ENCODE assay signal across 8 cellular contexts in genomic region chr20:3767434-3768341, GRCh38. TPM values are rescaled to one million over a fixed set of nuclear protein-coding genes. Genes with fewer than 3 reads are reported as not detected.
DNase-seq lines count a peak whose midpoint lies in the region; ATAC-seq, FAIRE-seq and TF ChIP-seq lines count a peak whose summit lies in the region.

ADISSP (minus strand) TSS chr20:3767753; CDS start chr20:3760100, 7,653 bp downstream.

- POLR2A ChIA-PET in BJ (lab: Charles Lee): interaction anchor here (1.0 kb wide), 1 partner anchor 14 kb away, joined by 3 read pairs; the partner anchor contains the start of gene SPEF1
- POLR2A ChIA-PET in activated CD4-positive, alpha-beta T cell treated with anti-CD3 and anti-CD28 coated beads for 36 hours (lab: Charles Lee): interaction anchor here (0.6 to 2.5 kb wide), 12 partner anchors 8 to 1381 kb away, joined by 3 to 15 read pairs (median 4); partner anchors contain the start of genes AP5S1 and CENPB

- peak; percentile 90 for FAIRE-seq in kidney (lab: Jason Lieb, UNC)

- peak; percentile 92 for ATAC-seq in HG03442 (IDR thresholded peaks at IDR 0.05; ENCODE audit: unreplicated experiment)
- peak; percentile 93 for ATAC-seq in activated CD4-positive, alpha-beta T cell treated with anti-CD3 and anti-CD28 coated beads for 36 hours

- H3K27ac ChIP-seq in kidney (ENCODE audit: low read depth in 2 of 2, low read length in 2 of 2): peak within 1 kb of the TSS; percentile 87 to 91

- H3K4me3 ChIP-seq in BJ (ENCODE audit: low read depth, low read length) (peak within 1 kb of the TSS; percentile 73), choroid plexus epithelial cell (ENCODE audit: low read depth, low read length) (peak within 1 kb of the TSS; percentile 74), kidney (ENCODE audit: low read length in 2 of 2) (peak within 1 kb of the TSS; percentile 85 to 88)

- H3K4me3 Mint-ChIP-seq in activated CD4-positive, alpha-beta T cell treated with anti-CD3 and anti-CD28 coated beads for 36 hours: peak within 1 kb of the TSS; percentile 81

- H3K27ac Mint-ChIP-seq in activated CD4-positive, alpha-beta T cell treated with anti-CD3 and anti-CD28 coated beads for 36 hours: peak within 1 kb of the TSS; percentile 70

- peak; percentile 85 for DNase-seq in BJ (ENCODE audit: low read depth)
- peak; percentile 98 for DNase-seq in GM19238 (ENCODE audit: insufficient read length, low spot score)
- peak; percentile 97 to 99 for DNase-seq in NCI-H524 (lab: John Stamatoyannopoulos, UW)
- peak; percentile 99 for DNase-seq in activated CD4-positive, alpha-beta T cell treated with anti-CD3 and anti-CD28 coated beads for 36 hours
- peak; percentile 99 for DNase-seq in choroid plexus epithelial cell (ENCODE audit: low read depth)
- peak; percentile 100 for DNase-seq in kidney
- DNase-seq in stimulated activated CD4-positive, alpha-beta T cell treated with anti-CD3 and anti-CD28 coated beads, Interleukin-15, amount 100 ng/mL, for 24 hours: peak; percentile 99

- H3K27me3 Mint-ChIP-seq in activated CD4-positive, alpha-beta T cell treated with anti-CD3 and anti-CD28 coated beads for 36 hours: no peaks in the 10 kb centered on the region

- no peaks in the 10 kb centered on the region for H3K9me3 Mint-ChIP-seq in activated CD4-positive, alpha-beta T cell treated with anti-CD3 and anti-CD28 coated beads for 36 hours (ENCODE audit: low read depth)

- peaks cover 25% of the 10 kb centered on the region for H3K4me1 Mint-ChIP-seq in activated CD4-positive, alpha-beta T cell treated with anti-CD3 and anti-CD28 coated beads for 36 hours

- no peaks in the 10 kb centered on the region for H3K27me3 ChIP-seq in BJ (ENCODE audit: control insufficient read depth, insufficient read depth, low read length)

- TF ChIP-seq CTCF in BJ (IDR thresholded peaks at IDR 0.05; ENCODE audit: insufficient read depth, low read depth, low read length) (peak; percentile 30), choroid plexus epithelial cell (conservative IDR thresholded peaks at IDR 0.05; ENCODE audit: low read depth, low read length) (peak; percentile 31), kidney (IDR thresholded peaks at IDR 0.05; ENCODE audit: borderline replicate concordance, extremely low read depth, insufficient read depth) (peak; percentile 1)

- H3K9ac ChIP-seq in kidney (ENCODE audit: low read length in 2 of 2): peak within 1 kb of the TSS; percentile 81 to 94

- no peaks in the 10 kb centered on the region for H3K9me3 ChIP-seq in kidney (ENCODE audit: control insufficient read depth in 1 of 2, low read length in 2 of 2)

- no peaks in the 10 kb centered on the region for H3K36me3 Mint-ChIP-seq in activated CD4-positive, alpha-beta T cell treated with anti-CD3 and anti-CD28 coated beads for 36 hours (ENCODE audit: low read depth)

- CTCF ChIA-PET in BJ (lab: Yijun Ruan, JAX): interaction anchor here (0.6 to 4.7 kb wide), 15 partner anchors 10 to 257 kb away, joined by 3 to 51 read pairs (median 6); partner anchors contain the start of genes AP5S1, CENPB and SPEF1
- CTCF ChIA-PET in activated CD4-positive, alpha-beta T cell treated with anti-CD3 and anti-CD28 coated beads for 36 hours (lab: Charles Lee): interaction anchor here (0.6 to 4.6 kb wide), 16 partner anchors 11 to 315 kb away, joined by 3 to 47 read pairs (median 3); partner anchors contain the start of genes AP5S1, CENPB and SPEF1

- H3K36me3 ChIP-seq in BJ (ENCODE audit: control insufficient read depth, insufficient read depth, low read length) (no peaks in the 10 kb centered on the region), kidney (ENCODE audit: control insufficient read depth in 1 of 2, insufficient read depth in 2 of 2, low read length in 2 of 2) (no peaks in the 10 kb centered on the region)

- intact Hi-C loops in activated CD4-positive, alpha-beta T cell treated with anti-CD3 and anti-CD28 coated beads for 36 hours (cut with DNase I, micrococcal nuclease): loop anchor here (1.0 to 5.0 kb wide), 19 partner anchors 14 to 895 kb away; partner anchors contain the start of genes AP5S1 (in 2 of the 2), ATRN (in 1 of the 2), CDC25B (in 1 of the 2) and CENPB (in 1 of the 2)
- intact Hi-C loops in kidney (cut with DNase I): no loop called here

- H3K4me1 ChIP-seq in kidney (ENCODE audit: control insufficient read depth in 1 of 2, insufficient read depth in 1 of 2, low read depth in 1 of 2, low read length in 2 of 2): peaks cover 4 to 14% of the 10 kb centered on the region in 2 donors

RNA-seq across cellular contexts. Expression of gene ADISSP, which starts in this region (rescaled TPM):
- polyA plus RNA-seq in BJ (2011; rRNA removed) (21.3 and 34.3 TPM in 2 replicates), kidney (ENCODE audit: insufficient read depth, low read depth, low replicate concordance) (31.8 TPM)
- polyA minus RNA-seq in BJ (2011; rRNA and poly(A)+ RNA removed): 17.3 and 22.7 TPM in 2 replicates
- total RNA-seq in activated CD4-positive, alpha-beta T cell treated with anti-CD3 and anti-CD28 coated beads for 36 hours: 10 to 100 TPM; 46.5 to 57.3 TPM
- total RNA-seq in kidney: 26.3 TPM

Comparison
In these comparisons a context has a peak if more than half of its experiments do, and no peak if none do; other contexts are left out.
1. Peak in every context shown above with its lines: DNase-seq, ATAC-seq, H3K4me3 ChIP-seq and H3K27ac ChIP-seq.